20 cellular contexts compared by ENCODE assay signal in the genomic region with DNA sequence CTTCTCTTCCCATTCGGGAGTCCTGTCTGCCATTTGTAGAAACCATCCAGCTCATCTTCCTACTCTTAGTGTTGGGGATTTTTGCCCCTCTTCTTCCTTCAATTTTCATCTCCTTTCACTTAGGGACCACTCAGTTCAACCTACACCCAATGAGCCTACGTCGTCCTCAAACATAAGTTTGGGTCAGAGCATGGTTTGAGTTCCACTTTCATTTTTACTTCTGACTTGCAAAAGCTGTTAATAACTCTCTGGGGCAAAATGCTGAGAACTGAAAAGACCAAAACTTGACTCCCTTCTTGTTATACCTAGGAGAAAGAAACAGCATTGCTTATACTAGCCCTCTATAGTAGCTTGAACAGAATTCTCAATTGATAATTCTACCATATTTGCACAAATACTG.
A peak's percentile ranks its signal among the peaks of the same experiment; 100 is the strongest.
DNase-seq lines count a peak whose midpoint lies in the region; ATAC-seq, FAIRE-seq and TF ChIP-seq lines count a peak whose summit lies in the region.
"Had no signal": no experiment of that assay in that cellular context is flagged by ENCODE, and none has a peak within 500 bp of the region (broad histone marks: within the 10 kb centered on the region; RNA-seq: fewer than 3 reads in every experiment).

No MANE protein-coding gene starts in this region.

- in situ Hi-C loops in GM13976 (cut with MboI; ENCODE audit: low sequenced_read_pairs, unreplicated experiment), result no loop called here

- FAIRE-seq in GM12892 (lab: Jason Lieb, UNC), result peak; percentile 54
- FAIRE-seq: RCC 7860 had no signal

- no peaks in the 10 kb centered on the region for H3K27me3 Mint-ChIP-seq in central memory CD8-positive, alpha-beta T cell
- H3K27me3 Mint-ChIP-seq in endothelial cell (ENCODE audit: unreplicated experiment), result no peaks in the 10 kb centered on the region
- H3K27me3 Mint-ChIP-seq: activated naive CD4-positive, alpha-beta T cell treated with anti-CD3 and anti-CD28 coated beads, Interleukin-2, amount 50 U/mL, for 24 hours; B cell had no signal

- H3K27ac Mint-ChIP-seq in central memory CD8-positive, alpha-beta T cell (ENCODE audit: low read depth), result peak overlapping the region; percentile 9
- no peak overlapping the region for H3K27ac Mint-ChIP-seq in endothelial cell (ENCODE audit: unreplicated experiment)
- H3K27ac Mint-ChIP-seq: activated naive CD4-positive, alpha-beta T cell treated with anti-CD3 and anti-CD28 coated beads, Interleukin-2, amount 50 U/mL, for 24 hours; B cell; H9; mesothelial cell of epicardium; stimulated activated effector memory CD8-positive, alpha-beta T cell treated with anti-CD3 and anti-CD28 coated beads, Interleukin-12 subunit alpha, Interleukin-12 subunit beta, amount 100 ng/mL, for 72 hours had no signal

- no peak for TF ChIP-seq POLR2A in GM12892 (IDR thresholded peaks at IDR 0.05; ENCODE audit: low read depth, low read length)

- TF ChIP-seq CTCF in endothelial cell (IDR thresholded peaks at IDR 0.05; ENCODE audit: unreplicated experiment) (no peak), GM13976 (IDR thresholded peaks at IDR 0.05; ENCODE audit: borderline replicate concordance, control extremely low read depth, extremely low read depth, insufficient read depth, missing control alignments) (no peak)

- DNase-seq in GM12892 (ENCODE audit: insufficient read length), result no peak
- DNase-seq in central memory CD8-positive, alpha-beta T cell (ENCODE audit: low spot score in 2 of 2), result no peak
- no peak for DNase-seq in endothelial cell (ENCODE audit: low spot score)
- DNase-seq in RKO (ENCODE audit: low spot score), result no peak
- DNase-seq in GM13976 (ENCODE audit: low spot score), result no peak
- DNase-seq: Caco-2; H9; KBM-7; kidney glomerular epithelial cell; NCI-H1417; stimulated activated CD4-positive, alpha-beta T cell treated with anti-CD3 and anti-CD28 coated beads, Interleukin-15, amount 100 ng/mL, for 24 hours had no signal

- ATAC-seq in GM18858 (IDR thresholded peaks at IDR 0.05; ENCODE audit: unreplicated experiment) (peak; percentile 68), HG03442 (IDR thresholded peaks at IDR 0.05; ENCODE audit: unreplicated experiment) (peak; percentile 50), HG02588 (IDR thresholded peaks at IDR 0.05; ENCODE audit: unreplicated experiment) (no peak)
- no peak for ATAC-seq in central memory CD8-positive, alpha-beta T cell (replicated peaks; ENCODE audit: extremely low read depth, poor library complexity, severe bottlenecking)
- ATAC-seq: stimulated activated effector memory CD8-positive, alpha-beta T cell treated with anti-CD3 and anti-CD28 coated beads, Interleukin-12 subunit alpha, Interleukin-12 subunit beta, amount 100 ng/mL, for 72 hours had no signal

- peaks cover 5% of the 10 kb centered on the region for H3K4me1 Mint-ChIP-seq in central memory CD8-positive, alpha-beta T cell
- peaks cover 3% of the 10 kb centered on the region for H3K4me1 Mint-ChIP-seq in endothelial cell (ENCODE audit: unreplicated experiment)
- H3K4me1 Mint-ChIP-seq: activated naive CD4-positive, alpha-beta T cell treated with anti-CD3 and anti-CD28 coated beads, Interleukin-2, amount 50 U/mL, for 24 hours; B cell; H9; mesothelial cell of epicardium; neural crest cell had no signal

- H3K4me3 Mint-ChIP-seq in central memory CD8-positive, alpha-beta T cell, result no peak overlapping the region
- H3K4me3 Mint-ChIP-seq in endothelial cell (ENCODE audit: unreplicated experiment), result no peak overlapping the region
- H3K4me3 Mint-ChIP-seq: activated naive CD4-positive, alpha-beta T cell treated with anti-CD3 and anti-CD28 coated beads, Interleukin-2, amount 50 U/mL, for 24 hours; B cell; H9; mesothelial cell of epicardium; neural crest cell; stimulated activated effector memory CD8-positive, alpha-beta T cell treated with anti-CD3 and anti-CD28 coated beads, Interleukin-12 subunit alpha, Interleukin-12 subunit beta, amount 100 ng/mL, for 72 hours had no signal

- H3K36me3 Mint-ChIP-seq in central memory CD8-positive, alpha-beta T cell (ENCODE audit: insufficient read depth), result no peaks in the 10 kb centered on the region
- no peaks in the 10 kb centered on the region for H3K36me3 Mint-ChIP-seq in endothelial cell (ENCODE audit: low read depth, unreplicated experiment)
- H3K36me3 Mint-ChIP-seq: activated naive CD4-positive, alpha-beta T cell treated with anti-CD3 and anti-CD28 coated beads, Interleukin-2, amount 50 U/mL, for 24 hours; mesothelial cell of epicardium; stimulated activated effector memory CD8-positive, alpha-beta T cell treated with anti-CD3 and anti-CD28 coated beads, Interleukin-12 subunit alpha, Interleukin-12 subunit beta, amount 100 ng/mL, for 72 hours had no signal

- H3K9me3 Mint-ChIP-seq in central memory CD8-positive, alpha-beta T cell, result peaks cover 26% of the 10 kb centered on the region
- no peaks in the 10 kb centered on the region for H3K9me3 Mint-ChIP-seq in endothelial cell (ENCODE audit: unreplicated experiment)
- H3K9me3 Mint-ChIP-seq: activated naive CD4-positive, alpha-beta T cell treated with anti-CD3 and anti-CD28 coated beads, Interleukin-2, amount 50 U/mL, for 24 hours; H9; neural crest cell had no signal

Comparison
In these comparisons a context has a peak if more than half of its experiments do, and no peak if none do; other contexts are left out.
1. ATAC-seq: peak in GM18858 (single experiment) and HG03442 (single experiment); none in central memory CD8-positive, alpha-beta T cell (single experiment) and HG02588 (single experiment).